ENCODE assay signal across 8 cellular contexts in the genomic region with DNA sequence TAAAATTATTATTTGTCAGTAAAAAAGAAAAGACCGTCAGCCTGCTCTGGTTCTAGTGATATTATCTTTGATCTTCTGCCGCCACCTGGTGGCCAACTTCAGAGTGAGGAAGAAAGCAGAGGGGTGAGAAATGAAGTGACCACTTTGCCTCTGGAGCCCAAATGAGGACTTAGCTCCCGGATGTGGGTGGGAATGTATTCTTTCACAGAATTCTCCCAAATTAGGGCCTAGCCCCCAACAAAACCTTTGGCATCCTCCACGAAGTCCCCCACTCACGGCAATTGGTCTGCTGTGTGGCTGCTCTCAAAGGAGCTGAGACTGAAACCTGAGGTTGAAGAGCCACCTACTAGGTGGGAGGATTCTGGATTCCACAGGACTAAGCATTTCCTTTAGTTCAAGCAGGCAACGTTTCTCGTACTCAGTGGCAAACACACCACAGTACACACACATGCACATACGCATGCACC. TPM values are rescaled to one million over a fixed set of nuclear protein-coding genes. Genes with fewer than 3 reads are reported as not detected.
DNase-seq lines count a peak whose midpoint lies in the region; ATAC-seq and TF ChIP-seq lines count a peak whose summit lies in the region.

No MANE protein-coding gene starts in this region.

- H3K36me3 ChIP-seq in KMS-11 (ENCODE audit: insufficient read depth): no peaks in the 10 kb centered on the region
- H3K36me3 ChIP-seq in neutrophil: no peaks in the 10 kb centered on the region

- peak overlapping the region; percentile 44 for H3K4me2 ChIP-seq in KMS-11

- H2AFZ ChIP-seq in KMS-11 (ENCODE audit: low read depth): peak overlapping the region; percentile 39

- H3K4me3 ChIP-seq in KMS-11 (IDR thresholded peaks at IDR 0.05; ENCODE audit: insufficient read depth, low read depth, low read length) (no peak overlapping the region), fibroblast of pulmonary artery (replicated peaks; ENCODE audit: low read depth, low read length) (peak overlapping the region; percentile 4), neutrophil (ENCODE audit: low read depth in 1 of 2, low read length in 1 of 2) (peak overlapping the region; percentile 57 to 58)

- ATAC-seq in GM18909 (IDR thresholded peaks at IDR 0.05; ENCODE audit: poor library complexity, unreplicated experiment): peak; percentile 61

- H3K27me3 ChIP-seq in KMS-11 (ENCODE audit: insufficient read depth, low read depth) (no peaks in the 10 kb centered on the region), neutrophil (no peaks in the 10 kb centered on the region)

- H3K9ac ChIP-seq in KMS-11: no peak overlapping the region

- peaks cover 5% of the 10 kb centered on the region for H3K36me3 Mint-ChIP-seq in activated T-helper 1 cell treated with anti-CD3 and anti-CD28 coated beads, Interleukin-12 subunit alpha, Interleukin-12 subunit beta, Interleukin-2, Interleukin-4 antibody, amounts not matched to agents 30 ng/mL and 10 ng/mL and 1 ng/mL, durations not matched to agents 14 hours and 24 hours and 36 hours (ENCODE audit: low read depth)

- peak overlapping the region; percentile 93 for H3K27ac Mint-ChIP-seq in activated T-helper 1 cell treated with anti-CD3 and anti-CD28 coated beads, Interleukin-12 subunit alpha, Interleukin-12 subunit beta, Interleukin-2, Interleukin-4 antibody, amounts not matched to agents 30 ng/mL and 10 ng/mL and 1 ng/mL, durations not matched to agents 14 hours and 24 hours and 36 hours

- no peaks in the 10 kb centered on the region for H3K9me3 ChIP-seq in neutrophil

- peaks cover 2% of the 10 kb centered on the region; the same call in 1 of the 2 replicates for H3K79me2 ChIP-seq in KMS-11 (ENCODE audit: insufficient read depth, low read depth)

- peaks cover 77% of the 10 kb centered on the region for H3K4me1 Mint-ChIP-seq in activated T-helper 1 cell treated with anti-CD3 and anti-CD28 coated beads, Interleukin-12 subunit alpha, Interleukin-12 subunit beta, Interleukin-2, Interleukin-4 antibody, amounts not matched to agents 30 ng/mL and 10 ng/mL and 1 ng/mL, durations not matched to agents 14 hours and 24 hours and 36 hours (ENCODE audit: low read depth)

- H3K27ac ChIP-seq in KMS-11 (no peak overlapping the region; the same call in 1 of the 2 replicates), neutrophil (peak overlapping the region; percentile 99), substantia nigra (ENCODE audit: low read depth, low read length, poor library complexity, severe bottlenecking) (no peak overlapping the region)

- H3K4me3 Mint-ChIP-seq in activated T-helper 1 cell treated with anti-CD3 and anti-CD28 coated beads, Interleukin-12 subunit alpha, Interleukin-12 subunit beta, Interleukin-2, Interleukin-4 antibody, amounts not matched to agents 30 ng/mL and 10 ng/mL and 1 ng/mL, durations not matched to agents 14 hours and 24 hours and 36 hours: peak overlapping the region; percentile 72

- no peaks in the 10 kb centered on the region for H4K20me1 ChIP-seq in KMS-11 (ENCODE audit: insufficient read depth)

- peaks cover 3% of the 10 kb centered on the region for H3K27me3 Mint-ChIP-seq in activated T-helper 1 cell treated with anti-CD3 and anti-CD28 coated beads, Interleukin-12 subunit alpha, Interleukin-12 subunit beta, Interleukin-2, Interleukin-4 antibody, amounts not matched to agents 30 ng/mL and 10 ng/mL and 1 ng/mL, durations not matched to agents 14 hours and 24 hours and 36 hours (ENCODE audit: insufficient read depth)

- intact Hi-C loops in activated T-helper 1 cell treated with anti-CD3 and anti-CD28 coated beads, Interleukin-12 subunit alpha, Interleukin-12 subunit beta, Interleukin-2, Interleukin-4 antibody, amounts not matched to agents 30 ng/mL and 10 ng/mL and 1 ng/mL, durations not matched to agents 14 hours and 24 hours and 36 hours (cut with micrococcal nuclease): loop anchor here (1.0 to 5.0 kb wide), 18 partner anchors 9 to 946 kb away; partner anchors contain the start of genes ARMC5, FBXL19, FUS and ITGAX

- peaks cover 12% of the 10 kb centered on the region for H3K9me3 Mint-ChIP-seq in activated T-helper 1 cell treated with anti-CD3 and anti-CD28 coated beads, Interleukin-12 subunit alpha, Interleukin-12 subunit beta, Interleukin-2, Interleukin-4 antibody, amounts not matched to agents 30 ng/mL and 10 ng/mL and 1 ng/mL, durations not matched to agents 14 hours and 24 hours and 36 hours

- H3K4me1 ChIP-seq in KMS-11 (ENCODE audit: low read depth, poor library complexity, severe bottlenecking) (peaks cover 52% of the 10 kb centered on the region), neutrophil (ENCODE audit: control insufficient read depth in 1 of 2, insufficient read depth in 1 of 2, low read depth in 1 of 2, low read length in 1 of 2) (peaks cover 44 to 50% of the 10 kb centered on the region in 2 experiments)

- DNase-seq in AML-193 (lab: John Stamatoyannopoulos, UW) (peak; percentile 54 to 60), RPMI8226 (peak; percentile 85), fibroblast of pulmonary artery (ENCODE audit: low read depth) (peak; percentile 82), substantia nigra (lab: John Stamatoyannopoulos, UW) (peak in 38 of 49 donors; percentile 5 to 81 (median 62))
- peak; percentile 74 for DNase-seq in activated T-helper 1 cell treated with anti-CD3 and anti-CD28 coated beads, Interleukin-12 subunit alpha, Interleukin-12 subunit beta, Interleukin-2, Interleukin-4 antibody, amounts not matched to agents 30 ng/mL and 10 ng/mL and 1 ng/mL, durations not matched to agents 14 hours and 24 hours and 36 hours (ENCODE audit: low spot score)

- TF ChIP-seq CTCF in KMS-11 (conservative IDR thresholded peaks at IDR 0.05; ENCODE audit: low read depth, low read length): peak; percentile 94
- TF ChIP-seq CTCF in fibroblast of pulmonary artery (IDR thresholded peaks at IDR 0.05; ENCODE audit: low read length, missing control alignments): peak; percentile 73
- peak; percentile 89 for TF ChIP-seq CTCF in neutrophil (IDR thresholded peaks at IDR 0.05)

RNA-seq across cellular contexts. Expression of gene ZNF267, which starts 4.9 kb away (rescaled TPM):
- total RNA-seq in activated T-helper 1 cell treated with anti-CD3 and anti-CD28 coated beads, Interleukin-12 subunit alpha, Interleukin-12 subunit beta, Interleukin-2, Interleukin-4 antibody, amounts not matched to agents 30 ng/mL and 10 ng/mL and 1 ng/mL, durations not matched to agents 14 hours and 24 hours and 36 hours: 93.9 and 98.9 TPM in 2 replicates
